Comparison of ENCODE assay signal across 8 cellular contexts in the genomic region with DNA sequence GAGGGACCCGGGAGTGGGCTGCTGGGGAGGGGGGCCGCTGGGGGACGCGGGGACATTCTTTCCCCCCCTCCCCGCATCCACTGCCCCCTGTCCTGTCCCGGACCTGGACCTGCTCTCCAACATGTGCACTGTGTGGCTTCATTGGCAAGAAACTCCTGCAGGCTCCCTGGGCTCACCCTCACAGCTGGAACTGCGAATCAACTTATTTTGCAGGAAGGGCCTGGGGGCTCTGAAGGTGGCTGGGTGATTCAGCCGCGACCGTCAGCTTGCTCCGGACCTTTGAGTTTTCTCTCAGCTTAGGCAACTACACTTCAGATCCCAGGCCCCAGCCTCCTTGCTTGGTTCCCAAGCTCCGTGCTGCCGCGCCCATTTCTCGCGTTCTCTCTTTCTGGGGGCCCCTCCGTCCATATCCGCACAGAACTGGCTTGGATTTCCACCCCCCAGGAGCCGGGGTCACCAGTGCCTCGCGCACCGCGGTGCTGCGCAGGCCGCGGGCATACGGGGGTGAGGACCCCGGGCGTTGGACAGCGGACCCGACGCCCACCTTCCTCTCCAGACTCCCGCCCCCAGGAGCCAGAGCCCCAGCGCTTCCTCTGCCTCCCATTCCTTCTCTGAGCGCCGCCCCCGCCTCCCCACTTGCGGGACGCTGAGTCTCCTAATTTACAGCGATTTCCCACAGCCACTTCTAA. TPM values are rescaled to one million over a fixed set of nuclear protein-coding genes. Genes with fewer than 3 reads are reported as not detected.
DNase-seq lines count a peak whose midpoint lies in the region; ATAC-seq lines count a peak whose summit lies in the region.

No MANE protein-coding gene starts in this region.

- peak overlapping the region; percentile 90 for H3K9ac ChIP-seq in NT2/D1 (ENCODE audit: insufficient read length, low read depth)
- H3K9ac ChIP-seq in mucosa of stomach (ENCODE audit: low read length): peak overlapping the region; percentile 98

- peak overlapping the region; percentile 83 to 99 (median 88) for H3K4me3 Mint-ChIP-seq in CD4-positive, alpha-beta memory T cell

- H3K27ac ChIP-seq in CD4-positive, alpha-beta memory T cell (ENCODE audit: low read depth, low read length): peak overlapping the region; percentile 97
- H3K27ac ChIP-seq in ectodermal cell (ENCODE audit: insufficient read depth, low read depth, low read length, poor library complexity, severe bottlenecking): peak overlapping the region; percentile 26

- peaks cover 70% of the 10 kb centered on the region for H3K4me1 ChIP-seq in CD4-positive, alpha-beta memory T cell (ENCODE audit: insufficient read depth, low read length)
- peaks cover 27% of the 10 kb centered on the region for H3K4me1 ChIP-seq in NT2/D1 (ENCODE audit: insufficient read depth, insufficient read length)
- peaks cover 40% of the 10 kb centered on the region for H3K4me1 ChIP-seq in ectodermal cell (ENCODE audit: control insufficient read depth, insufficient read depth, low read length)
- peaks cover 71% of the 10 kb centered on the region for H3K4me1 ChIP-seq in mucosa of stomach (ENCODE audit: control insufficient read depth, insufficient read depth, low read length)

- H3K27ac Mint-ChIP-seq in CD4-positive, alpha-beta memory T cell: peak overlapping the region; percentile 86 to 99 (median 96)

- H3K27me3 Mint-ChIP-seq in CD4-positive, alpha-beta memory T cell: peaks cover 0 to 2% of the 10 kb centered on the region in 2 donors

- CTCF ChIA-PET in CD4-positive, alpha-beta memory T cell (lab: Charles Lee; ENCODE audit: partially characterized antibody): interaction anchor here (1.0 to 2.7 kb wide), 4 partner anchors 9 to 122 kb away, joined by 5 to 20 read pairs (median 8); no protein-coding TSS in a partner anchor

- peaks cover 0 to 41% of the 10 kb centered on the region in 2 donors for H3K36me3 Mint-ChIP-seq in CD4-positive, alpha-beta memory T cell

- peaks cover 43 to 85% (median 58%) of the 10 kb centered on the region in 4 donors for H3K4me1 Mint-ChIP-seq in CD4-positive, alpha-beta memory T cell

- POLR2A ChIA-PET in CD4-positive, alpha-beta memory T cell (lab: Charles Lee; ENCODE audit: partially characterized antibody): interaction anchor here (0.7 to 16.0 kb wide), 12 partner anchors 9 to 308 kb away, joined by 3 to 751 read pairs (median 4); a partner anchor contains a TSS

- H3K9me3 Mint-ChIP-seq in CD4-positive, alpha-beta memory T cell: peaks cover 0 to 4% (median 0%) of the 10 kb centered on the region in 8 donors

- H3K36me3 ChIP-seq in CD4-positive, alpha-beta memory T cell (ENCODE audit: insufficient read depth, low read length): no peaks in the 10 kb centered on the region
- peaks cover 27% of the 10 kb centered on the region for H3K36me3 ChIP-seq in NT2/D1 (ENCODE audit: insufficient read depth, insufficient read length, low read length)
- H3K36me3 ChIP-seq in ectodermal cell (ENCODE audit: control insufficient read depth, insufficient read depth, low read length): no peaks in the 10 kb centered on the region
- H3K36me3 ChIP-seq in mucosa of stomach (ENCODE audit: control insufficient read depth, insufficient read depth, low read length): no peaks in the 10 kb centered on the region

- no peak for DNase-seq in CD4-positive, alpha-beta memory T cell
- DNase-seq in NT2/D1 (ENCODE audit: low read depth, low spot score): no peak
- no peak for DNase-seq in KBM-7
- DNase-seq in HPDE6-E6E7 (ENCODE audit: extremely low spot score): no peak
- no peak for DNase-seq in middle frontal gyrus (ENCODE audit: extremely low spot score, low spot score)

- in situ Hi-C loops in KBM-7 (cut with MboI; ENCODE audit: low pct_unique_long_range_greater_than_20kb, low sequenced_read_pairs): no loop called here

- peak overlapping the region in 1 of 2 donors; percentile 91 for H3K4me3 ChIP-seq in CD4-positive, alpha-beta memory T cell (ENCODE audit: low read length in 2 of 2)
- peak overlapping the region; percentile 97 for H3K4me3 ChIP-seq in NT2/D1 (ENCODE audit: insufficient read length, low read depth)
- peak overlapping the region; percentile 83 for H3K4me3 ChIP-seq in ectodermal cell (ENCODE audit: insufficient read depth, low read depth, low read length)
- H3K4me3 ChIP-seq in mucosa of stomach (ENCODE audit: low read length): peak overlapping the region; percentile 66

- intact Hi-C loops in CD4-positive, alpha-beta memory T cell (cut with micrococcal nuclease): loop anchor here (1.0 kb wide), 1 partner anchor 9 kb away; no protein-coding TSS in a partner anchor

- no peaks in the 10 kb centered on the region for H3K9me3 ChIP-seq in CD4-positive, alpha-beta memory T cell (ENCODE audit: control insufficient read depth in 1 of 2, low read length in 2 of 2)
- H3K9me3 ChIP-seq in NT2/D1 (ENCODE audit: insufficient read depth, low read length) (no peaks in the 10 kb centered on the region), ectodermal cell (ENCODE audit: control insufficient read depth, low read length) (no peaks in the 10 kb centered on the region), mucosa of stomach (ENCODE audit: control insufficient read depth, low read length) (no peaks in the 10 kb centered on the region)

- no peaks in the 10 kb centered on the region for H3K27me3 ChIP-seq in CD4-positive, alpha-beta memory T cell (ENCODE audit: insufficient read depth, low read length)
- H3K27me3 ChIP-seq in NT2/D1 (ENCODE audit: insufficient read depth, insufficient read length): no peaks in the 10 kb centered on the region
- H3K27me3 ChIP-seq in ectodermal cell (ENCODE audit: control insufficient read depth, insufficient read depth, low read length, poor library complexity, severe bottlenecking): peaks cover 59% of the 10 kb centered on the region
- H3K27me3 ChIP-seq in mucosa of stomach (ENCODE audit: control insufficient read depth, insufficient read depth, low read length): no peaks in the 10 kb centered on the region

- ATAC-seq in HG02588 (IDR thresholded peaks at IDR 0.05; ENCODE audit: unreplicated experiment): no peak

- WGBS in ectodermal cell, 2 experiments: 1 to 2% methylated on average over 40 of the region's 40 CpGs

RNA-seq across cellular contexts. Expression of a gene that starts 0.5 kb away (rescaled TPM):
- 100 to 1,000 TPM; 559 to 573 TPM for total RNA-seq in CD4-positive, alpha-beta memory T cell
- polyA plus RNA-seq in CD4-positive, alpha-beta memory T cell: 100 to 1,000 TPM in 1 of 2 donors, 10 to 100 TPM in 1; 23.5 to 186 TPM
- 20.5 TPM for polyA plus RNA-seq in ectodermal cell (2013, experiment 1 of 4)
- polyA plus RNA-seq in ectodermal cell (2013, experiment 2 of 4): 27.0 TPM
- polyA plus RNA-seq in ectodermal cell (2013, experiment 3 of 4): 21.6 TPM
- 29.8 TPM for polyA plus RNA-seq in ectodermal cell (2013, experiment 4 of 4)

RNA-seq across cellular contexts. Expression of a gene that starts 26.6 kb away (rescaled TPM):
- 1,000 to 10,000 TPM; 1,815 to 1,855 TPM for total RNA-seq in CD4-positive, alpha-beta memory T cell
- polyA plus RNA-seq in CD4-positive, alpha-beta memory T cell: 1,000 to 10,000 TPM; 1,453 to 1,910 TPM
- polyA plus RNA-seq in ectodermal cell (2013, experiment 1 of 4): 2,940 TPM
- polyA plus RNA-seq in ectodermal cell (2013, experiment 2 of 4): 2,895 TPM
- polyA plus RNA-seq in ectodermal cell (2013, experiment 3 of 4): 2,535 TPM
- 2,880 TPM for polyA plus RNA-seq in ectodermal cell (2013, experiment 4 of 4)

RNA-seq across cellular contexts. Expression of a gene that starts 44.2 kb away (rescaled TPM):
- total RNA-seq in CD4-positive, alpha-beta memory T cell: 10 to 100 TPM; 37.7 to 38.1 TPM
- polyA plus RNA-seq in CD4-positive, alpha-beta memory T cell: 10 to 100 TPM; 14.6 to 19.7 TPM
- polyA plus RNA-seq in ectodermal cell (2013, experiment 1 of 4): 24.6 TPM
- polyA plus RNA-seq in ectodermal cell (2013, experiment 2 of 4): 25.5 TPM
- polyA plus RNA-seq in ectodermal cell (2013, experiment 3 of 4): 18.6 TPM
- polyA plus RNA-seq in ectodermal cell (2013, experiment 4 of 4): 21.2 TPM

RNA-seq across cellular contexts. Expression of a gene that starts 54.6 kb away (rescaled TPM):
- total RNA-seq in CD4-positive, alpha-beta memory T cell: 100 to 1,000 TPM; 207 to 210 TPM
- polyA plus RNA-seq in CD4-positive, alpha-beta memory T cell: 10 to 100 TPM; 16.6 to 36.4 TPM
- polyA plus RNA-seq in ectodermal cell (2013, experiment 1 of 4): 143 TPM
- 142 TPM for polyA plus RNA-seq in ectodermal cell (2013, experiment 2 of 4)
- polyA plus RNA-seq in ectodermal cell (2013, experiment 3 of 4): 107 TPM
- polyA plus RNA-seq in ectodermal cell (2013, experiment 4 of 4): 111 TPM
